Comparison of ENCODE assay signal across 23 cellular contexts in genomic region chr6:87654880-87655454, GRCh38.
"Had no signal": no experiment of that assay in that cellular context is flagged by ENCODE, and none has a peak within 500 bp of the region (broad histone marks: within the 10 kb centered on the region; RNA-seq: fewer than 3 reads in every experiment).

No MANE protein-coding gene starts in this region.

- H3K4me3 Mint-ChIP-seq: activated B cell treated with CpG ODN at 0.5 μM for 24 hours; activated CD4-positive, alpha-beta memory T cell treated with anti-CD3 and anti-CD28 coated beads for 36 hours; mesothelial cell of epicardium; natural killer cell treated with Interleukin-12 subunit alpha and Interleukin-12 subunit beta and Interleukin-15 and Interleukin-18, amount 100 ng/mL, for 72 hours had no signal

- ATAC-seq: activated naive CD4-positive, alpha-beta T cell treated with anti-CD3 and anti-CD28 coated beads, Interleukin-2, amount 50 U/mL, for 72 hours; left lung; natural killer cell treated with Interleukin-12 subunit alpha and Interleukin-12 subunit beta and Interleukin-15 and Interleukin-18, amount 100 ng/mL, for 72 hours had no signal

- H3K27me3 ChIP-seq: adrenal gland, cardiac muscle cell, left lung, tibial artery had no signal

- H3K27me3 Mint-ChIP-seq: activated B cell treated with CpG ODN at 0.5 μM for 24 hours; activated CD4-positive, alpha-beta memory T cell treated with anti-CD3 and anti-CD28 coated beads for 36 hours; natural killer cell treated with Interleukin-12 subunit alpha and Interleukin-12 subunit beta and Interleukin-15 and Interleukin-18, amount 100 ng/mL, for 72 hours had no signal

- H3K27ac ChIP-seq: adrenal gland, cardiac muscle cell, left lung, tibial artery had no signal

- H3K4me3 ChIP-seq: adrenal gland, cardiac muscle cell, left lung, tibial artery had no signal

- DNase-seq: activated B cell treated with CpG ODN at 0.5 μM for 24 hours; activated CD4-positive, alpha-beta memory T cell treated with anti-CD3 and anti-CD28 coated beads for 36 hours; activated CD4-positive, alpha-beta T cell treated with anti-CD3 and anti-CD28 coated beads for 4 hours; activated effector memory CD4-positive, alpha-beta T cell treated with Interleukin-2 at 50 U/mL for 16 hours; activated T-cell treated with anti-CD3 and anti-CD28 coated beads for 4 hours; adrenal gland; dermis blood vessel endothelial cell; effector memory CD4-positive, alpha-beta T cell; foreskin melanocyte; hypothalamus; left lung; posterior cingulate gyrus; retina; stimulated activated CD4-positive, alpha-beta T cell treated with anti-CD3 and anti-CD28 coated beads, Interleukin-12 subunit alpha, Interleukin-12 subunit beta, amount 100 ng/mL, for 4 hours; stimulated activated CD4-positive, alpha-beta T cell treated with anti-CD3 and anti-CD28 coated beads, Interleukin-1b, Interleukin-23, amount 100 ng/mL, for 48 hours; stimulated activated CD8-positive, alpha-beta memory T cell treated with anti-CD3 and anti-CD28 coated beads, Interleukin-4, amount 100 ng/mL, for 48 hours; stimulated activated naive CD4-positive, alpha-beta T cell; tibial artery had no signal

- H3K36me3 ChIP-seq: adrenal gland had no signal

- FAIRE-seq: TTC549 had no signal

- H3K9me3 ChIP-seq: adrenal gland, left lung, tibial artery had no signal

- H3K27ac Mint-ChIP-seq: activated B cell treated with CpG ODN at 0.5 μM for 24 hours; activated CD4-positive, alpha-beta memory T cell treated with anti-CD3 and anti-CD28 coated beads for 36 hours; activated naive CD4-positive, alpha-beta T cell treated with anti-CD3 and anti-CD28 coated beads, Interleukin-2, amount 50 U/mL, for 72 hours; mesothelial cell of epicardium; natural killer cell treated with Interleukin-12 subunit alpha and Interleukin-12 subunit beta and Interleukin-15 and Interleukin-18, amount 100 ng/mL, for 72 hours had no signal
